24 cellular contexts compared by ENCODE assay signal in genomic region chr17:35510031-35510430, GRCh38. TPM values are rescaled to one million over a fixed set of nuclear protein-coding genes. Genes with fewer than 3 reads are reported as not detected.
"Had no signal": no experiment of that assay in that cellular context is flagged by ENCODE, and none has a peak within 500 bp of the region (broad histone marks: within the 10 kb centered on the region; RNA-seq: fewer than 3 reads in every experiment).

No MANE protein-coding gene starts in this region.

- H3K4me3 Mint-ChIP-seq: activated CD8-positive, alpha-beta T cell treated with anti-CD3 and anti-CD28 coated beads for 36 hours; activated naive CD4-positive, alpha-beta T cell treated with anti-CD3 and anti-CD28 coated beads, Interleukin-2, amount 50 U/mL, for 24 hours had no signal

- H3K4me3 ChIP-seq: cardiac muscle cell, MG63 had no signal

- H3K27me3 Mint-ChIP-seq: activated CD8-positive, alpha-beta T cell treated with anti-CD3 and anti-CD28 coated beads for 36 hours; activated naive CD4-positive, alpha-beta T cell treated with anti-CD3 and anti-CD28 coated beads, Interleukin-2, amount 50 U/mL, for 24 hours had no signal

- H3K9me3 ChIP-seq: MG63 had no signal

- H3K27ac ChIP-seq: brain microvascular endothelial cell, cardiac muscle cell had no signal

- H3K27ac Mint-ChIP-seq: activated CD8-positive, alpha-beta T cell treated with anti-CD3 and anti-CD28 coated beads for 36 hours; activated naive CD4-positive, alpha-beta T cell treated with anti-CD3 and anti-CD28 coated beads, Interleukin-2, amount 50 U/mL, for 24 hours had no signal

- H3K36me3 ChIP-seq: brain microvascular endothelial cell, cardiac muscle cell, MG63 had no signal

- H3K9me3 Mint-ChIP-seq: activated naive CD4-positive, alpha-beta T cell treated with anti-CD3 and anti-CD28 coated beads, Interleukin-2, amount 50 U/mL, for 24 hours had no signal

- ATAC-seq: activated CD4-positive, CD25-positive, alpha-beta regulatory T cell treated with anti-CD3 and anti-CD28 coated beads, Interleukin-2, amount 50 U/mL, for 24 hours; activated CD8-positive, alpha-beta T cell treated with anti-CD3 and anti-CD28 coated beads for 36 hours had no signal

- DNase-seq: activated CD4-positive, alpha-beta T cell treated with anti-CD3 and anti-CD28 coated beads for 4 hours; activated CD8-positive, alpha-beta memory T cell treated with anti-CD3 and anti-CD28 coated beads, Interleukin-2, amount 50 U/mL, for 4 hours; activated CD8-positive, alpha-beta T cell treated with anti-CD3 and anti-CD28 coated beads for 36 hours; activated effector memory CD4-positive, alpha-beta T cell treated with Interleukin-2 at 50 U/mL for 16 hours; activated naive CD4-positive, alpha-beta T cell; amygdala; brain microvascular endothelial cell; cerebellar nuclear complex; MG63; MV-4-11; NCI-H1092 treated with DMSO at 0.1 percent for 48 hours; NCI-H1436; NCI-H1694 treated with DMSO at 0.1 percent for 48 hours; NCI-H2029 treated with DMSO at 0.1 percent for 48 hours; NCI-H345; NCI-H510A; NCI-H526 treated with DMSO at 0.1 percent for 48 hours; NK-92 treated with Interleukin-12 subunit alpha and Interleukin-12 subunit beta, amount 100 ng/mL, for 24 hours; OCI-M1; SHP77 treated with DMSO at 0.1 percent for 48 hours had no signal

RNA-seq across cellular contexts. Expression of gene SLFN12L, which starts 27.4 kb away (rescaled TPM):
- total RNA-seq: cardiac muscle cell, SK-MEL-5 had no signal
- polyA plus RNA-seq: cardiac muscle cell had no signal

RNA-seq across cellular contexts. Expression of gene SLFN14, which starts 50.6 kb away (rescaled TPM):
- total RNA-seq: SK-MEL-5 had no signal
